In genomic region chr6:111757342-111757741, GRCh38 we compare ENCODE assay signal across 1 cellular context.
TF ChIP-seq lines count a peak whose summit lies in the region.

No MANE protein-coding gene starts in this region.

TF ChIP-seq in IMR-90, 13 proteins besides CTCF, POLR2A, EP300 and RAD21 (continued from another document):
- TF ChIP-seq ELK1 (IDR thresholded peaks at IDR 0.05; ENCODE audit: borderline replicate concordance, low read depth, low read length) = no peak
- TF ChIP-seq MAZ (IDR thresholded peaks at IDR 0.05; ENCODE audit: borderline replicate concordance, low read depth, low read length) = no peak
- TF ChIP-seq CHD1 (IDR thresholded peaks at IDR 0.05; ENCODE audit: low read depth, low read length) = no peak
- TF ChIP-seq RCOR1 (IDR thresholded peaks at IDR 0.05; ENCODE audit: insufficient replicate concordance, low read length) = no peak
- no peak for TF ChIP-seq MXI1 (IDR thresholded peaks at IDR 0.05; ENCODE audit: borderline replicate concordance, low read depth, low read length)
- TF ChIP-seq BHLHE40 (IDR thresholded peaks at IDR 0.05; ENCODE audit: low read depth, low read length) = no peak
